In the genomic region with DNA sequence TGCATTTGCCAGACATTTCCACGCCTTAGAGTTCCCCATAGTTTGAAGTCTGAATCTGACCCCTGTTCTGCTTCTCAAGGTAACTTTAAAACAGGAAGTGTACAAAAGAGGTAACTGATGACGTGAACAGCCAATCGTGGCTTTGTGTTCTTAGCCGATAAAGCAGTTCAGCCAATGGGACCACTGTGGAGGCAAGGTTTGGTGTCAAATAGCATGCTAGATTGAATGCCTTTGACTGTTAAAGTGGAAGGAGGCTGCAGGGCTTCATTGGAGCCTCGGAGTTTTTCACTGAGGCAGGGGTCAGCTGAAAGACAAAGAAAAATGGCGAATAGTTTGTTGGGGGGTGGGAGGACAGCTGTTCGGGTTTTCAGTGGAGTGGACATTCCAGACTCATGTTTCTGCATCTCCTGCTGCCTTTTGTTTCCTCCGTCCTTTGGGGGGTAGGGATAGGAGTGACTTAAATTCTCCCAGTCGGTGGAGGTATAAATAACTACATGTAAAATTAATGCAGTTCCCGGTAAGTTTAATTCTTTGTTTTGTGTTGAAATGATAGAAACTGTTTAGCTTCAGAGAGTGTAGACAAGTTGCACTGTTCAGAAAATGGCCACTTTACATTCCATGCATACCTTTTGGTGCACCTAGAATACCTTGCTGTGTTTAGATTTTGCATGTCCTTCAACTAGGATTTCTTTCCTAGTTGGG, we compare ENCODE assay signal across 1 cellular context.
TF ChIP-seq lines count a peak whose summit lies in the region.

No MANE protein-coding gene starts in this region.

TF ChIP-seq in H1, 55 proteins besides CTCF, POLR2A, EP300 and RAD21 (continued from another document):
- peak; percentile 84 for TF ChIP-seq CHD2 (IDR thresholded peaks at IDR 0.05; ENCODE audit: low read length)
- TF ChIP-seq, protein P1, sequence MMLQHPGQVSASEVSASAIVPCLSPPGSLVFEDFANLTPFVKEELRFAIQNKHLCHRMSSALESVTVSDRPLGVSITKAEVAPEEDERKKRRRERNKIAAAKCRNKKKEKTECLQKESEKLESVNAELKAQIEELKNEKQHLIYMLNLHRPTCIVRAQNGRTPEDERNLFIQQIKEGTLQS (IDR thresholded peaks at IDR 0.05; ENCODE audit: insufficient read depth, low read depth, low read length) = no peak
- TF ChIP-seq, protein P2, sequence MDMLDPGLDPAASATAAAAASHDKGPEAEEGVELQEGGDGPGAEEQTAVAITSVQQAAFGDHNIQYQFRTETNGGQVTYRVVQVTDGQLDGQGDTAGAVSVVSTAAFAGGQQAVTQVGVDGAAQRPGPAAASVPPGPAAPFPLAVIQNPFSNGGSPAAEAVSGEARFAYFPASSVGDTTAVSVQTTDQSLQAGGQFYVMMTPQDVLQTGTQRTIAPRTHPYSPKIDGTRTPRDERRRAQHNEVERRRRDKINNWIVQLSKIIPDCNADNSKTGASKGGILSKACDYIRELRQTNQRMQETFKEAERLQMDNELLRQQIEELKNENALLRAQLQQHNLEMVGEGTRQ (IDR thresholded peaks at IDR 0.05; ENCODE audit: low read length) = no peak
- no peak for TF ChIP-seq CEBPB (IDR thresholded peaks at IDR 0.05; ENCODE audit: low read depth, low read length)
- TF ChIP-seq HDAC6 (IDR thresholded peaks at IDR 0.05; ENCODE audit: low read depth, low read length) = no peak
- no peak for TF ChIP-seq RBBP5 (IDR thresholded peaks at IDR 0.05; ENCODE audit: borderline replicate concordance, low read depth, low read length)
- no peak for TF ChIP-seq EZH2 (IDR thresholded peaks at IDR 0.05; ENCODE audit: low read depth, low read length, severe bottlenecking)
- TF ChIP-seq BACH1 (IDR thresholded peaks at IDR 0.05; ENCODE audit: low read length) = no peak
- peak; percentile 73 for TF ChIP-seq SP2 (IDR thresholded peaks at IDR 0.05; ENCODE audit: low read length)
- TF ChIP-seq, protein P3, sequence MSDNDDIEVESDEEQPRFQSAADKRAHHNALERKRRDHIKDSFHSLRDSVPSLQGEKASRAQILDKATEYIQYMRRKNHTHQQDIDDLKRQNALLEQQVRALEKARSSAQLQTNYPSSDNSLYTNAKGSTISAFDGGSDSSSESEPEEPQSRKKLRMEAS (IDR thresholded peaks at IDR 0.05) = no peak
- no peak for TF ChIP-seq NANOG (IDR thresholded peaks at IDR 0.05; ENCODE audit: insufficient read depth, low read depth, low read length, poor library complexity, severe bottlenecking)
- TF ChIP-seq NRF1 (IDR thresholded peaks at IDR 0.05; ENCODE audit: low read depth, low read length) = no peak
- TF ChIP-seq, protein P4, sequence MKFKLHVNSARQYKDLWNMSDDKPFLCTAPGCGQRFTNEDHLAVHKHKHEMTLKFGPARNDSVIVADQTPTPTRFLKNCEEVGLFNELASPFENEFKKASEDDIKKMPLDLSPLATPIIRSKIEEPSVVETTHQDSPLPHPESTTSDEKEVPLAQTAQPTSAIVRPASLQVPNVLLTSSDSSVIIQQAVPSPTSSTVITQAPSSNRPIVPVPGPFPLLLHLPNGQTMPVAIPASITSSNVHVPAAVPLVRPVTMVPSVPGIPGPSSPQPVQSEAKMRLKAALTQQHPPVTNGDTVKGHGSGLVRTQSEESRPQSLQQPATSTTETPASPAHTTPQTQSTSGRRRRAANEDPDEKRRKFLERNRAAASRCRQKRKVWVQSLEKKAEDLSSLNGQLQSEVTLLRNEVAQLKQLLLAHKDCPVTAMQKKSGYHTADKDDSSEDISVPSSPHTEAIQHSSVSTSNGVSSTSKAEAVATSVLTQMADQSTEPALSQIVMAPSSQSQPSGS (IDR thresholded peaks at IDR 0.05; ENCODE audit: low read length) = no peak; the same call in 1 of the 2 replicates
- TF ChIP-seq CBX5 (IDR thresholded peaks at IDR 0.05; ENCODE audit: low read depth, low read length) = no peak
- no peak for TF ChIP-seq KDM5A (IDR thresholded peaks at IDR 0.05; ENCODE audit: low read length)
- TF ChIP-seq, protein P5, sequence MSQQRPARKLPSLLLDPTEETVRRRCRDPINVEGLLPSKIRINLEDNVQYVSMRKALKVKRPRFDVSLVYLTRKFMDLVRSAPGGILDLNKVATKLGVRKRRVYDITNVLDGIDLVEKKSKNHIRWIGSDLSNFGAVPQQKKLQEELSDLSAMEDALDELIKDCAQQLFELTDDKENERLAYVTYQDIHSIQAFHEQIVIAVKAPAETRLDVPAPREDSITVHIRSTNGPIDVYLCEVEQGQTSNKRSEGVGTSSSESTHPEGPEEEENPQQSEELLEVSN (IDR thresholded peaks at IDR 0.05) = no peak
- no peak for TF ChIP-seq RNF2 (IDR thresholded peaks at IDR 0.05; ENCODE audit: borderline replicate concordance, low read depth, low read length, missing control alignments, poor library complexity, severe bottlenecking)
- no peak; a peak in 1 of 4 replicates for TF ChIP-seq SIN3A (conservative IDR thresholded peaks at IDR 0.05 in 1 of 2, IDR thresholded peaks at IDR 0.05 in 1 of 2; ENCODE audit: low read depth in 1 of 2, low read length in 2 of 2)
- no peak for TF ChIP-seq MAFK (IDR thresholded peaks at IDR 0.05; ENCODE audit: low read depth, low read length)
- TF ChIP-seq FOSL1 (IDR thresholded peaks at IDR 0.05; ENCODE audit: insufficient read depth, low read depth, low read length) = no peak
- TF ChIP-seq ZNF274 (IDR thresholded peaks at IDR 0.05; ENCODE audit: borderline replicate concordance, extremely low read depth, low read length) = no peak
- peak; percentile 84 for TF ChIP-seq TBP (IDR thresholded peaks at IDR 0.05; ENCODE audit: low read depth, low read length)
- no peak for TF ChIP-seq POU5F1 (IDR thresholded peaks at IDR 0.05; ENCODE audit: low read depth, low read length)
- no peak for TF ChIP-seq GTF2F1 (IDR thresholded peaks at IDR 0.05; ENCODE audit: borderline replicate concordance, low read depth, low read length)
- TF ChIP-seq EGR1 (IDR thresholded peaks at IDR 0.05; ENCODE audit: borderline replicate concordance, low read depth, low read length) = no peak
- 0 out of 2 replicates have a peak, but pooled peaks have one; percentile 27 for TF ChIP-seq JUND (IDR thresholded peaks at IDR 0.05; ENCODE audit: low read length)
- no peak for TF ChIP-seq GABPA (IDR thresholded peaks at IDR 0.05; ENCODE audit: borderline replicate concordance, insufficient read depth, low read length)
- TF ChIP-seq CBX8 (IDR thresholded peaks at IDR 0.05; ENCODE audit: borderline replicate concordance, low read depth, low read length) = no peak
- no peak for TF ChIP-seq KDM4A (IDR thresholded peaks at IDR 0.05; ENCODE audit: low read depth, low read length, severe bottlenecking)
- TF ChIP-seq RFX5 (IDR thresholded peaks at IDR 0.05; ENCODE audit: borderline replicate concordance, low read depth, low read length) = no peak
- TF ChIP-seq PHF8 (conservative IDR thresholded peaks at IDR 0.05; ENCODE audit: low read depth, low read length) = peak; percentile 49; the same call in 1 of the 2 replicates
- TF ChIP-seq CTBP2 (IDR thresholded peaks at IDR 0.05; ENCODE audit: borderline replicate concordance, insufficient read depth, insufficient read length, low read length) = no peak
- peak; percentile 89 for TF ChIP-seq TAF1 (IDR thresholded peaks at IDR 0.05; ENCODE audit: low read depth, low read length)
- no peak; the same call in 1 of the 2 replicates for TF ChIP-seq YY1 (IDR thresholded peaks at IDR 0.05; ENCODE audit: low read depth, low read length)
- no peak for TF ChIP-seq SUZ12 (IDR thresholded peaks at IDR 0.05; ENCODE audit: low read length)
- TF ChIP-seq HDAC2 (IDR thresholded peaks at IDR 0.05; ENCODE audit: borderline replicate concordance in 1 of 2, low read depth in 2 of 2, low read length in 2 of 2) = no peak
- peak; percentile 80 for TF ChIP-seq CREB1 (IDR thresholded peaks at IDR 0.05)
- no peak for TF ChIP-seq CHD1 (IDR thresholded peaks at IDR 0.05; ENCODE audit: low read depth, low read length)
- TF ChIP-seq SRF (IDR thresholded peaks at IDR 0.05; ENCODE audit: low read depth, low read length) = no peak
- peak; percentile 95 for TF ChIP-seq TEAD4 (IDR thresholded peaks at IDR 0.05; ENCODE audit: low read depth, low read length)
- TF ChIP-seq, protein P6, sequence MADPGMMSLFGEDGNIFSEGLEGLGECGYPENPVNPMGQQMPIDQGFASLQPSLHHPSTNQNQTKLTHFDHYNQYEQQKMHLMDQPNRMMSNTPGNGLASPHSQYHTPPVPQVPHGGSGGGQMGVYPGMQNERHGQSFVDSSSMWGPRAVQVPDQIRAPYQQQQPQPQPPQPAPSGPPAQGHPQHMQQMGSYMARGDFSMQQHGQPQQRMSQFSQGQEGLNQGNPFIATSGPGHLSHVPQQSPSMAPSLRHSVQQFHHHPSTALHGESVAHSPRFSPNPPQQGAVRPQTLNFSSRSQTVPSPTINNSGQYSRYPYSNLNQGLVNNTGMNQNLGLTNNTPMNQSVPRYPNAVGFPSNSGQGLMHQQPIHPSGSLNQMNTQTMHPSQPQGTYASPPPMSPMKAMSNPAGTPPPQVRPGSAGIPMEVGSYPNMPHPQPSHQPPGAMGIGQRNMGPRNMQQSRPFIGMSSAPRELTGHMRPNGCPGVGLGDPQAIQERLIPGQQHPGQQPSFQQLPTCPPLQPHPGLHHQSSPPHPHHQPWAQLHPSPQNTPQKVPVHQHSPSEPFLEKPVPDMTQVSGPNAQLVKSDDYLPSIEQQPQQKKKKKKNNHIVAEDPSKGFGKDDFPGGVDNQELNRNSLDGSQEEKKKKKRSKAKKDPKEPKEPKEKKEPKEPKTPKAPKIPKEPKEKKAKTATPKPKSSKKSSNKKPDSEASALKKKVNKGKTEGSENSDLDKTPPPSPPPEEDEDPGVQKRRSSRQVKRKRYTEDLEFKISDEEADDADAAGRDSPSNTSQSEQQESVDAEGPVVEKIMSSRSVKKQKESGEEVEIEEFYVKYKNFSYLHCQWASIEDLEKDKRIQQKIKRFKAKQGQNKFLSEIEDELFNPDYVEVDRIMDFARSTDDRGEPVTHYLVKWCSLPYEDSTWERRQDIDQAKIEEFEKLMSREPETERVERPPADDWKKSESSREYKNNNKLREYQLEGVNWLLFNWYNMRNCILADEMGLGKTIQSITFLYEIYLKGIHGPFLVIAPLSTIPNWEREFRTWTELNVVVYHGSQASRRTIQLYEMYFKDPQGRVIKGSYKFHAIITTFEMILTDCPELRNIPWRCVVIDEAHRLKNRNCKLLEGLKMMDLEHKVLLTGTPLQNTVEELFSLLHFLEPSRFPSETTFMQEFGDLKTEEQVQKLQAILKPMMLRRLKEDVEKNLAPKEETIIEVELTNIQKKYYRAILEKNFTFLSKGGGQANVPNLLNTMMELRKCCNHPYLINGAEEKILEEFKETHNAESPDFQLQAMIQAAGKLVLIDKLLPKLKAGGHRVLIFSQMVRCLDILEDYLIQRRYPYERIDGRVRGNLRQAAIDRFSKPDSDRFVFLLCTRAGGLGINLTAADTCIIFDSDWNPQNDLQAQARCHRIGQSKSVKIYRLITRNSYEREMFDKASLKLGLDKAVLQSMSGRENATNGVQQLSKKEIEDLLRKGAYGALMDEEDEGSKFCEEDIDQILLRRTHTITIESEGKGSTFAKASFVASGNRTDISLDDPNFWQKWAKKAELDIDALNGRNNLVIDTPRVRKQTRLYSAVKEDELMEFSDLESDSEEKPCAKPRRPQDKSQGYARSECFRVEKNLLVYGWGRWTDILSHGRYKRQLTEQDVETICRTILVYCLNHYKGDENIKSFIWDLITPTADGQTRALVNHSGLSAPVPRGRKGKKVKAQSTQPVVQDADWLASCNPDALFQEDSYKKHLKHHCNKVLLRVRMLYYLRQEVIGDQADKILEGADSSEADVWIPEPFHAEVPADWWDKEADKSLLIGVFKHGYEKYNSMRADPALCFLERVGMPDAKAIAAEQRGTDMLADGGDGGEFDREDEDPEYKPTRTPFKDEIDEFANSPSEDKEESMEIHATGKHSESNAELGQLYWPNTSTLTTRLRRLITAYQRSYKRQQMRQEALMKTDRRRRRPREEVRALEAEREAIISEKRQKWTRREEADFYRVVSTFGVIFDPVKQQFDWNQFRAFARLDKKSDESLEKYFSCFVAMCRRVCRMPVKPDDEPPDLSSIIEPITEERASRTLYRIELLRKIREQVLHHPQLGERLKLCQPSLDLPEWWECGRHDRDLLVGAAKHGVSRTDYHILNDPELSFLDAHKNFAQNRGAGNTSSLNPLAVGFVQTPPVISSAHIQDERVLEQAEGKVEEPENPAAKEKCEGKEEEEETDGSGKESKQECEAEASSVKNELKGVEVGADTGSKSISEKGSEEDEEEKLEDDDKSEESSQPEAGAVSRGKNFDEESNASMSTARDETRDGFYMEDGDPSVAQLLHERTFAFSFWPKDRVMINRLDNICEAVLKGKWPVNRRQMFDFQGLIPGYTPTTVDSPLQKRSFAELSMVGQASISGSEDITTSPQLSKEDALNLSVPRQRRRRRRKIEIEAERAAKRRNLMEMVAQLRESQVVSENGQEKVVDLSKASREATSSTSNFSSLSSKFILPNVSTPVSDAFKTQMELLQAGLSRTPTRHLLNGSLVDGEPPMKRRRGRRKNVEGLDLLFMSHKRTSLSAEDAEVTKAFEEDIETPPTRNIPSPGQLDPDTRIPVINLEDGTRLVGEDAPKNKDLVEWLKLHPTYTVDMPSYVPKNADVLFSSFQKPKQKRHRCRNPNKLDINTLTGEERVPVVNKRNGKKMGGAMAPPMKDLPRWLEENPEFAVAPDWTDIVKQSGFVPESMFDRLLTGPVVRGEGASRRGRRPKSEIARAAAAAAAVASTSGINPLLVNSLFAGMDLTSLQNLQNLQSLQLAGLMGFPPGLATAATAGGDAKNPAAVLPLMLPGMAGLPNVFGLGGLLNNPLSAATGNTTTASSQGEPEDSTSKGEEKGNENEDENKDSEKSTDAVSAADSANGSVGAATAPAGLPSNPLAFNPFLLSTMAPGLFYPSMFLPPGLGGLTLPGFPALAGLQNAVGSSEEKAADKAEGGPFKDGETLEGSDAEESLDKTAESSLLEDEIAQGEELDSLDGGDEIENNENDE (IDR thresholded peaks at IDR 0.05; ENCODE audit: insufficient replicate concordance, low read length) = no peak
- no peak for TF ChIP-seq ASH2L (IDR thresholded peaks at IDR 0.05; ENCODE audit: low read length)
- no peak for TF ChIP-seq RXRA (IDR thresholded peaks at IDR 0.05; ENCODE audit: insufficient read depth, low read depth, low read length)
- TF ChIP-seq SP1 (IDR thresholded peaks at IDR 0.05; ENCODE audit: low read depth, low read length) = peak; percentile 97
TF ChIP-seq in H1: peak in this region for 11.
